ENCODE assay signal across 14 cellular contexts in genomic region chr16:1780677-1781072, GRCh38. TPM values are rescaled to one million over a fixed set of nuclear protein-coding genes. Genes with fewer than 3 reads are reported as not detected.
DNase-seq lines count a peak whose midpoint lies in the region; ATAC-seq, FAIRE-seq and TF ChIP-seq lines count a peak whose summit lies in the region.
"Had no signal": no experiment of that assay in that cellular context is flagged by ENCODE, and none has a peak within 500 bp of the region (broad histone marks: within the 10 kb centered on the region; RNA-seq: fewer than 3 reads in every experiment).

No MANE protein-coding gene starts in this region.

- FAIRE-seq in keratinocyte (lab: Jason Lieb, UNC) = no peak
- FAIRE-seq: small intestine had no signal

- H3K79me2 ChIP-seq in DND-41 (ENCODE audit: insufficient read depth, low read length) = peaks cover 66% of the 10 kb centered on the region
- H3K79me2 ChIP-seq in keratinocyte (ENCODE audit: control insufficient read depth, insufficient read depth, low read length) = peaks cover 23% of the 10 kb centered on the region

- peaks cover 4% of the 10 kb centered on the region for H3K9me1 ChIP-seq in keratinocyte (ENCODE audit: control insufficient read depth, extremely low read depth, insufficient read depth, low read length)

- dilution Hi-C loops in keratinocyte (cut with MboI; ENCODE audit: extremely low pct_ligation_motif_present, low sequenced_read_pairs) = no loop called here

- no peak overlapping the region for H3K27ac Mint-ChIP-seq in activated T-helper 1 cell treated with anti-CD3 and anti-CD28 coated beads, Interleukin-12 subunit alpha, Interleukin-12 subunit beta, Interleukin-2, Interleukin-4 antibody, amounts not matched to agents 30 ng/mL and 10 ng/mL and 1 ng/mL, durations not matched to agents 14 hours and 24 hours and 36 hours

- H3K27ac ChIP-seq in DND-41 (ENCODE audit: low read length) (no peak overlapping the region; the same call in 1 of the 2 replicates), keratinocyte (ENCODE audit: control insufficient read depth, insufficient read depth, low read length) (no peak overlapping the region), left lung (no peak overlapping the region)
- H3K27ac ChIP-seq: foreskin keratinocyte, SJSA1 had no signal

- no peaks in the 10 kb centered on the region for H3K9me3 Mint-ChIP-seq in activated T-helper 1 cell treated with anti-CD3 and anti-CD28 coated beads, Interleukin-12 subunit alpha, Interleukin-12 subunit beta, Interleukin-2, Interleukin-4 antibody, amounts not matched to agents 30 ng/mL and 10 ng/mL and 1 ng/mL, durations not matched to agents 14 hours and 24 hours and 36 hours

- H3K36me3 ChIP-seq in DND-41 (ENCODE audit: insufficient read depth, low read length) = peaks cover 68% of the 10 kb centered on the region
- H3K36me3 ChIP-seq in keratinocyte (ENCODE audit: control insufficient read depth in 2 of 2, extremely low read depth in 1 of 2, insufficient read depth in 2 of 2, low read length in 2 of 2) = peaks cover 0 to 15% of the 10 kb centered on the region in 2 experiments
- peaks cover 0 to 41% of the 10 kb centered on the region in 2 donors for H3K36me3 ChIP-seq in left lung

- no peaks in the 10 kb centered on the region for H3K27me3 Mint-ChIP-seq in activated T-helper 1 cell treated with anti-CD3 and anti-CD28 coated beads, Interleukin-12 subunit alpha, Interleukin-12 subunit beta, Interleukin-2, Interleukin-4 antibody, amounts not matched to agents 30 ng/mL and 10 ng/mL and 1 ng/mL, durations not matched to agents 14 hours and 24 hours and 36 hours (ENCODE audit: insufficient read depth)

- H3K27me3 ChIP-seq in DND-41 (ENCODE audit: insufficient read depth, low read length, poor library complexity) (no peaks in the 10 kb centered on the region), keratinocyte (ENCODE audit: control insufficient read depth, extremely low read depth, insufficient read depth, low read length) (no peaks in the 10 kb centered on the region), left lung (no peaks in the 10 kb centered on the region)
- H3K27me3 ChIP-seq: foreskin keratinocyte, SJSA1 had no signal

- H3K9me3 ChIP-seq in DND-41 (ENCODE audit: insufficient read depth, low read length, severe bottlenecking) = no peaks in the 10 kb centered on the region
- no peaks in the 10 kb centered on the region for H3K9me3 ChIP-seq in keratinocyte (ENCODE audit: control insufficient read depth, low read depth, low read length)
- no peaks in the 10 kb centered on the region for H3K9me3 ChIP-seq in left lung
- H3K9me3 ChIP-seq: SJSA1 had no signal

- H3K36me3 Mint-ChIP-seq in activated T-helper 1 cell treated with anti-CD3 and anti-CD28 coated beads, Interleukin-12 subunit alpha, Interleukin-12 subunit beta, Interleukin-2, Interleukin-4 antibody, amounts not matched to agents 30 ng/mL and 10 ng/mL and 1 ng/mL, durations not matched to agents 14 hours and 24 hours and 36 hours (ENCODE audit: low read depth) = peaks cover 3% of the 10 kb centered on the region

- DNase-seq in AG04449 (ENCODE audit: low read depth, low spot score) (no peak), DND-41 (no peak), keratinocyte (ENCODE audit: low read depth, low spot score) (no peak), left lung (no peak), omental fat pad (ENCODE audit: low spot score) (no peak)
- DNase-seq in activated T-helper 1 cell treated with anti-CD3 and anti-CD28 coated beads, Interleukin-12 subunit alpha, Interleukin-12 subunit beta, Interleukin-2, Interleukin-4 antibody, amounts not matched to agents 30 ng/mL and 10 ng/mL and 1 ng/mL, durations not matched to agents 14 hours and 24 hours and 36 hours (ENCODE audit: low spot score) = no peak
- DNase-seq: DMS53, foreskin keratinocyte, Kasumi-1, NCI-H226, small intestine had no signal

- CTCF ChIA-PET in AG04449 (lab: Yijun Ruan, JAX) = interaction anchor here (1.1 to 2.4 kb wide), 3 partner anchors 30 to 149 kb away, joined by 3 to 10 read pairs (median 4); partner anchors contain the start of gene MAPK8IP3

- H3K9ac ChIP-seq in DND-41 (ENCODE audit: low read depth, low read length) = peak overlapping the region; percentile 83; the same call in 1 of the 2 replicates
- peak overlapping the region; percentile 76 for H3K9ac ChIP-seq in keratinocyte (ENCODE audit: control insufficient read depth, extremely low read depth, insufficient read depth, low read length)

- TF ChIP-seq CTCF in AG04449 (IDR thresholded peaks at IDR 0.05; ENCODE audit: insufficient read depth, low read length, missing control alignments) = no peak
- TF ChIP-seq CTCF in DND-41 (IDR thresholded peaks at IDR 0.05; ENCODE audit: borderline replicate concordance, extremely low read depth, low read length, poor library complexity, severe bottlenecking) = no peak
- no peak for TF ChIP-seq CTCF in keratinocyte (optimal IDR thresholded peaks at IDR 0.05 in 1 of 3, IDR thresholded peaks at IDR 0.05 in 1 of 3, conservative IDR thresholded peaks at IDR 0.05 in 1 of 3; ENCODE audit: extremely low read depth in 1 of 3, insufficient read depth in 2 of 3, low read length in 3 of 3)
- no peak for TF ChIP-seq CTCF in left lung (IDR thresholded peaks at IDR 0.05)
- TF ChIP-seq CTCF in omental fat pad (IDR thresholded peaks at IDR 0.05) = no peak

- ATAC-seq in DND-41 (ENCODE audit: insufficient read depth, low read depth) (no peak), HG02938 (IDR thresholded peaks at IDR 0.05; ENCODE audit: unreplicated experiment) (no peak), left lung (no peak), GM18858 (IDR thresholded peaks at IDR 0.05; ENCODE audit: unreplicated experiment) (no peak), omental fat pad (ENCODE audit: low FRiP score) (no peak)
- ATAC-seq: foreskin keratinocyte had no signal

- no peaks in the 10 kb centered on the region for H3K4me1 Mint-ChIP-seq in activated T-helper 1 cell treated with anti-CD3 and anti-CD28 coated beads, Interleukin-12 subunit alpha, Interleukin-12 subunit beta, Interleukin-2, Interleukin-4 antibody, amounts not matched to agents 30 ng/mL and 10 ng/mL and 1 ng/mL, durations not matched to agents 14 hours and 24 hours and 36 hours (ENCODE audit: low read depth)

- H2AFZ ChIP-seq in DND-41 (ENCODE audit: low read depth, low read length) (no peak overlapping the region), keratinocyte (ENCODE audit: control insufficient read depth, low read length) (no peak overlapping the region)

- H3K4me3 ChIP-seq in AG04449 (ENCODE audit: low read depth, low read length) = peak overlapping the region; percentile 76; the same call in 1 of the 2 replicates
- H3K4me3 ChIP-seq in DND-41 (ENCODE audit: low read depth in 1 of 2, low read length in 2 of 2) = peak overlapping the region in 1 of 2 experiments; percentile 83; a peak in 2 of 4 replicates
- no peak overlapping the region for H3K4me3 ChIP-seq in keratinocyte (ENCODE audit: control insufficient read depth in 2 of 3, extremely low read depth in 1 of 3, insufficient read depth in 2 of 3, low read depth in 1 of 3, low read length in 3 of 3)
- no peak overlapping the region for H3K4me3 ChIP-seq in left lung

- peak overlapping the region; percentile 85 for H3K4me3 Mint-ChIP-seq in activated T-helper 1 cell treated with anti-CD3 and anti-CD28 coated beads, Interleukin-12 subunit alpha, Interleukin-12 subunit beta, Interleukin-2, Interleukin-4 antibody, amounts not matched to agents 30 ng/mL and 10 ng/mL and 1 ng/mL, durations not matched to agents 14 hours and 24 hours and 36 hours

- peak overlapping the region; percentile 95 for H3K4me2 ChIP-seq in DND-41 (ENCODE audit: insufficient read depth, low read length)
- peak overlapping the region; percentile 89 for H3K4me2 ChIP-seq in keratinocyte (ENCODE audit: control insufficient read depth, extremely low read depth, insufficient read depth, low read depth, low read length)

- POLR2A ChIA-PET in AG04449 (lab: Yijun Ruan, JAX) = no interaction called here

- H3K4me1 ChIP-seq in DND-41 (ENCODE audit: insufficient read depth, low read length) (peaks cover 45% of the 10 kb centered on the region), keratinocyte (ENCODE audit: control insufficient read depth, extremely low read depth, insufficient read depth, low read length) (peaks cover 17% of the 10 kb centered on the region), left lung (peaks cover 8 to 35% of the 10 kb centered on the region in 2 donors)

- intact Hi-C loops in activated T-helper 1 cell treated with anti-CD3 and anti-CD28 coated beads, Interleukin-12 subunit alpha, Interleukin-12 subunit beta, Interleukin-2, Interleukin-4 antibody, amounts not matched to agents 30 ng/mL and 10 ng/mL and 1 ng/mL, durations not matched to agents 14 hours and 24 hours and 36 hours (cut with micrococcal nuclease) = loop anchor here (5.0 to 10.0 kb wide), 2 partner anchors 147 to 754 kb away; partner anchors contain the start of genes CEMP1 and PDPK1
- intact Hi-C loops in left lung (cut with DNase I) = no loop called here

- H4K20me1 ChIP-seq in DND-41 (ENCODE audit: insufficient read depth, low read length) = peaks cover 74% of the 10 kb centered on the region
- no peaks in the 10 kb centered on the region for H4K20me1 ChIP-seq in keratinocyte (ENCODE audit: control insufficient read depth, extremely low read depth, insufficient read depth, low read length)

RNA-seq across cellular contexts. Expression of gene SPSB3, which starts 1.7 kb away (rescaled TPM):
- 30.3 and 30.8 TPM in 2 replicates for total RNA-seq in activated T-helper 1 cell treated with anti-CD3 and anti-CD28 coated beads, Interleukin-12 subunit alpha, Interleukin-12 subunit beta, Interleukin-2, Interleukin-4 antibody, amounts not matched to agents 30 ng/mL and 10 ng/mL and 1 ng/mL, durations not matched to agents 14 hours and 24 hours and 36 hours
- 9.5 to 18.3 TPM (median 12.2 TPM) in 3 replicates for polyA plus RNA-seq in keratinocyte
- 14.0 TPM for polyA plus RNA-seq in keratinocyte (2011; ENCODE audit: low read depth)
- 6.7 and 15.3 TPM in 2 replicates for polyA plus RNA-seq in keratinocyte (2011; cell fraction: cytosol; rRNA removed)
- polyA plus RNA-seq in keratinocyte (2011; cell fraction: nucleus; rRNA removed) = 33.8 and 41.5 TPM in 2 replicates
- polyA plus RNA-seq in keratinocyte (2012; ENCODE audit: low replicate concordance) = 12.3 and 31.5 TPM in 2 replicates
- polyA minus RNA-seq in keratinocyte = 3.7 to 8.5 TPM (median 6.6 TPM) in 3 replicates
- polyA minus RNA-seq in keratinocyte (2011; cell fraction: cytosol; rRNA and poly(A)+ RNA removed) = 17.8 TPM
- polyA minus RNA-seq in keratinocyte (2011; cell fraction: nucleus; rRNA and poly(A)+ RNA removed) = 6.1 and 9.4 TPM in 2 replicates
- total RNA-seq in left lung (10 to 100 TPM; 30.5 to 36.2 TPM), omental fat pad (10 to 100 TPM; 39.5 to 88.1 (median 50.7) TPM)

RNA-seq across cellular contexts. Expression of gene NUBP2, which starts 2.1 kb away (rescaled TPM):
- 81.6 and 82.8 TPM in 2 replicates for total RNA-seq in activated T-helper 1 cell treated with anti-CD3 and anti-CD28 coated beads, Interleukin-12 subunit alpha, Interleukin-12 subunit beta, Interleukin-2, Interleukin-4 antibody, amounts not matched to agents 30 ng/mL and 10 ng/mL and 1 ng/mL, durations not matched to agents 14 hours and 24 hours and 36 hours
- 24.4 to 39.4 TPM (median 34.9 TPM) in 3 replicates for polyA plus RNA-seq in keratinocyte
- 6.6 TPM for polyA plus RNA-seq in keratinocyte (2011; ENCODE audit: low read depth)
- polyA plus RNA-seq in keratinocyte (2011; cell fraction: cytosol; rRNA removed) = 16.3 and 54.8 TPM in 2 replicates
- polyA plus RNA-seq in keratinocyte (2011; cell fraction: nucleus; rRNA removed) = 21.8 and 32.0 TPM in 2 replicates
- 27.1 and 51.8 TPM in 2 replicates for polyA plus RNA-seq in keratinocyte (2012; ENCODE audit: low replicate concordance)
- polyA minus RNA-seq in keratinocyte = 8.4 to 11.7 TPM (median 9.0 TPM) in 3 replicates
- polyA minus RNA-seq in keratinocyte (2011; cell fraction: cytosol; rRNA and poly(A)+ RNA removed) = 63.9 TPM
- 12.7 and 16.4 TPM in 2 replicates for polyA minus RNA-seq in keratinocyte (2011; cell fraction: nucleus; rRNA and poly(A)+ RNA removed)
- total RNA-seq in left lung = 10 to 100 TPM; 44.0 to 47.9 TPM
- total RNA-seq in omental fat pad = 10 to 100 TPM; 49.2 to 85.9 (median 60.2) TPM

RNA-seq across cellular contexts. Expression of gene MRPS34, which starts 7.7 kb away (rescaled TPM):
- total RNA-seq in activated T-helper 1 cell treated with anti-CD3 and anti-CD28 coated beads, Interleukin-12 subunit alpha, Interleukin-12 subunit beta, Interleukin-2, Interleukin-4 antibody, amounts not matched to agents 30 ng/mL and 10 ng/mL and 1 ng/mL, durations not matched to agents 14 hours and 24 hours and 36 hours = 209 and 215 TPM in 2 replicates
- polyA plus RNA-seq in keratinocyte = 62.9 to 74.3 TPM (median 68.0 TPM) in 3 replicates
- polyA plus RNA-seq in keratinocyte (2011; ENCODE audit: low read depth) = 53.0 TPM
- 39.4 and 75.2 TPM in 2 replicates for polyA plus RNA-seq in keratinocyte (2011; cell fraction: cytosol; rRNA removed)
- 30.1 and 35.3 TPM in 2 replicates for polyA plus RNA-seq in keratinocyte (2011; cell fraction: nucleus; rRNA removed)
- 58.2 and 99.4 TPM in 2 replicates for polyA plus RNA-seq in keratinocyte (2012; ENCODE audit: low replicate concordance)
- 16.9 to 21.9 TPM (median 17.0 TPM) in 3 replicates for polyA minus RNA-seq in keratinocyte
- 75.8 TPM for polyA minus RNA-seq in keratinocyte (2011; cell fraction: cytosol; rRNA and poly(A)+ RNA removed)
- polyA minus RNA-seq in keratinocyte (2011; cell fraction: nucleus; rRNA and poly(A)+ RNA removed) = 11.4 and 12.8 TPM in 2 replicates
- total RNA-seq in left lung = 10 to 100 TPM; 72.5 to 91.5 TPM
- total RNA-seq in omental fat pad = 10 to 100 TPM; 56.8 to 84.2 (median 78.6) TPM

RNA-seq across cellular contexts. Expression of gene EME2, which starts 8.1 kb away (rescaled TPM):
- total RNA-seq in activated T-helper 1 cell treated with anti-CD3 and anti-CD28 coated beads, Interleukin-12 subunit alpha, Interleukin-12 subunit beta, Interleukin-2, Interleukin-4 antibody, amounts not matched to agents 30 ng/mL and 10 ng/mL and 1 ng/mL, durations not matched to agents 14 hours and 24 hours and 36 hours = 31.0 and 32.7 TPM in 2 replicates
- 6.3 to 19.3 TPM (median 7.6 TPM) in 3 replicates for polyA plus RNA-seq in keratinocyte
- 1.2 TPM for polyA plus RNA-seq in keratinocyte (2011; ENCODE audit: low read depth)
- 3.6 and 6.8 TPM in 2 replicates for polyA plus RNA-seq in keratinocyte (2011; cell fraction: cytosol; rRNA removed)
- 51.2 and 73.5 TPM in 2 replicates for polyA plus RNA-seq in keratinocyte (2011; cell fraction: nucleus; rRNA removed)
- polyA plus RNA-seq in keratinocyte (2012; ENCODE audit: low replicate concordance) = 3.9 and 6.8 TPM in 2 replicates
- polyA minus RNA-seq in keratinocyte = 4.5 to 6.7 TPM (median 5.7 TPM) in 3 replicates
- 11.9 TPM for polyA minus RNA-seq in keratinocyte (2011; cell fraction: cytosol; rRNA and poly(A)+ RNA removed)
- polyA minus RNA-seq in keratinocyte (2011; cell fraction: nucleus; rRNA and poly(A)+ RNA removed) = 22.3 and 23.7 TPM in 2 replicates
- total RNA-seq in left lung (10 to 100 TPM; 19.2 to 25.3 TPM), omental fat pad (10 to 100 TPM in 1 of 4 donors, 1 to 10 TPM in 3; 5.9 to 16.2 (median 7.1) TPM)

RNA-seq across cellular contexts. Expression of gene NME3, which starts 9.3 kb away (rescaled TPM):
- 49.5 and 49.9 TPM in 2 replicates for total RNA-seq in activated T-helper 1 cell treated with anti-CD3 and anti-CD28 coated beads, Interleukin-12 subunit alpha, Interleukin-12 subunit beta, Interleukin-2, Interleukin-4 antibody, amounts not matched to agents 30 ng/mL and 10 ng/mL and 1 ng/mL, durations not matched to agents 14 hours and 24 hours and 36 hours
- polyA plus RNA-seq in keratinocyte = 9.8 to 32.7 TPM (median 10.1 TPM) in 3 replicates
- polyA plus RNA-seq in keratinocyte (2011; ENCODE audit: low read depth) = 23.5 TPM
- polyA plus RNA-seq in keratinocyte (2011; cell fraction: cytosol; rRNA removed) = 5.8 and 20.4 TPM in 2 replicates
- 32.0 and 47.3 TPM in 2 replicates for polyA plus RNA-seq in keratinocyte (2011; cell fraction: nucleus; rRNA removed)
- 22.5 and 26.7 TPM in 2 replicates for polyA plus RNA-seq in keratinocyte (2012; ENCODE audit: low replicate concordance)
- 2.3 to 4.5 TPM (median 2.5 TPM) in 3 replicates for polyA minus RNA-seq in keratinocyte
- 34.9 TPM for polyA minus RNA-seq in keratinocyte (2011; cell fraction: cytosol; rRNA and poly(A)+ RNA removed)
- polyA minus RNA-seq in keratinocyte (2011; cell fraction: nucleus; rRNA and poly(A)+ RNA removed) = 5.4 and 9.2 TPM in 2 replicates
- total RNA-seq in left lung = 10 to 100 TPM; 54.6 to 62.9 TPM
- 10 to 100 TPM; 51.4 to 83.2 (median 69.6) TPM for total RNA-seq in omental fat pad
